ENCODE assay signal across 26 cellular contexts in the genomic region with DNA sequence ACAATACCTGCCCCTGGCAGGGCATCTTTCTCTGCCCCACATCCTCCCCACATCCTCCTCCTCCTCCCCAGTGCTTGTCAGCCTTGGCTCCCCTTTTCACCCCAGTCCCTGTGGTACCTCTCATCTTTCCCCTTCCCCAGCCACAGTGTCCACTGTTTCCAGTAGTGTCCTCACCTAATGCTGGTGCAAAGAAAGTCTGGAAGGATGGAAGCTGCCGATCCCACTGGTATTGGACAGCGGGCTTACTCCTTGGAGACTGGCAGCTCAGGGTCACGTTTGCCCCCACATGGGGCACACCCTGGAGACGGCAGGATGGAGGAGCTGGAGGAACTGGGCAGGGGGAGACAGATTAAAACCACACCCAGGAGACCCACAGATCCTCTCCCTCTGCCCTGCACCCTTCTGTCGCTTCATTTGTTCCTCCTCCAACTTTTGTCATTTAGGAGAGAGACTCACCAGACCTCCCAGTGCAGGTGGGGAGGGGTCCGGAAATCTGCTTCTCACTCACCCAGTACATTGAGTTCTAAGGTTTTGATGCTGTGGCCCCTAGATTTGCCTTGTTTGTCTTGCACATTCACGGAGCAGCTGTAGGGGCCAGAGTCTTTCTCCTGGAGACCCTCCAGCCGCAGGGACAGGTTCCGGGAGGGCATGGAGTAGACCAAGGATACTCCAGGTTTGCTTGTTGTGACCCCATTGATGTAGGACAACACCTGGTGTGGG. TPM values are rescaled to one million over a fixed set of nuclear protein-coding genes. Genes with fewer than 3 reads are reported as not detected.
"Had no signal": no experiment of that assay in that cellular context is flagged by ENCODE, and none has a peak within 500 bp of the region (broad histone marks: within the 10 kb centered on the region; RNA-seq: fewer than 3 reads in every experiment).

No MANE protein-coding gene starts in this region.

- H3K4me3 ChIP-seq: gastroesophageal sphincter, lung, SK-N-MC, skin epidermis had no signal

- H3K9me3 ChIP-seq: gastroesophageal sphincter had no signal

- H3K27ac Mint-ChIP-seq: activated B cell treated with CpG ODN at 0.5 μM for 24 hours; activated naive CD4-positive, alpha-beta T cell treated with anti-CD3 and anti-CD28 coated beads for 36 hours; natural killer cell treated with Interleukin-12 subunit alpha and Interleukin-12 subunit beta and Interleukin-15 and Interleukin-18, amount 100 ng/mL, for 72 hours; stimulated activated memory B cell treated with anti-CD40 and anti-IgM and Interleukin-4, amounts not matched to agents 10 μg/mL and 1 μg/mL and 100 μg/mL, for 72 hours; stimulated activated naive CD8-positive, alpha-beta T cell treated with anti-CD3 and anti-CD28 coated beads, Interleukin-15, amount 100 ng/mL, for 72 hours had no signal

- H3K4me3 Mint-ChIP-seq: activated B cell treated with CpG ODN at 0.5 μM for 24 hours; activated naive CD4-positive, alpha-beta T cell treated with anti-CD3 and anti-CD28 coated beads for 36 hours; natural killer cell treated with Interleukin-12 subunit alpha and Interleukin-12 subunit beta and Interleukin-15 and Interleukin-18, amount 100 ng/mL, for 72 hours; stimulated activated memory B cell treated with anti-CD40 and anti-IgM and Interleukin-4, amounts not matched to agents 10 μg/mL and 1 μg/mL and 100 μg/mL, for 72 hours; stimulated activated naive CD8-positive, alpha-beta T cell treated with anti-CD3 and anti-CD28 coated beads, Interleukin-15, amount 100 ng/mL, for 72 hours had no signal

- ATAC-seq: gastroesophageal sphincter; left lobe of liver; natural killer cell treated with Interleukin-12 subunit alpha and Interleukin-12 subunit beta and Interleukin-15 and Interleukin-18, amount 100 ng/mL, for 72 hours; sciatic nerve; stimulated activated memory B cell treated with anti-CD40 and anti-IgM and Interleukin-4, amounts not matched to agents 10 μg/mL and 1 μg/mL and 100 μg/mL, for 72 hours; stimulated activated naive CD8-positive, alpha-beta T cell treated with anti-CD3 and anti-CD28 coated beads, Interleukin-15, amount 100 ng/mL, for 72 hours had no signal

- DNase-seq: activated B cell treated with CpG ODN at 0.5 μM for 24 hours; activated CD4-positive, alpha-beta T cell treated with anti-CD3 and anti-CD28 coated beads, Interleukin-2, amount 50 U/mL, for 4 hours; activated effector memory CD4-positive, alpha-beta T cell treated with Interleukin-2 at 50 U/mL for 16 hours; activated naive CD4-positive, alpha-beta T cell treated with anti-CD3 and anti-CD28 coated beads for 36 hours; activated T-cell treated with anti-CD3 and anti-CD28 coated beads for 4 hours; amniotic stem cell; brain microvascular endothelial cell; central memory CD4-positive, alpha-beta T cell; effector CD8-positive, alpha-beta T cell; hippocampal formation; mesendoderm; stimulated activated CD4-positive, alpha-beta T cell treated with anti-CD3 and anti-CD28 coated beads, Interleukin-12 subunit alpha, Interleukin-12 subunit beta, amount 100 ng/mL, for 4 hours; stimulated activated CD4-positive, alpha-beta T cell treated with anti-CD3 and anti-CD28 coated beads, Interleukin-4, amount 100 ng/mL, for 1 hour; stimulated activated naive CD8-positive, alpha-beta T cell treated with anti-CD3 and anti-CD28 coated beads, Interleukin-15, amount 100 ng/mL, for 72 hours; substantia nigra; T-helper 2 cell had no signal

- H3K36me3 Mint-ChIP-seq: natural killer cell treated with Interleukin-12 subunit alpha and Interleukin-12 subunit beta and Interleukin-15 and Interleukin-18, amount 100 ng/mL, for 72 hours; stimulated activated memory B cell treated with anti-CD40 and anti-IgM and Interleukin-4, amounts not matched to agents 10 μg/mL and 1 μg/mL and 100 μg/mL, for 72 hours had no signal

- H3K27me3 ChIP-seq: brain microvascular endothelial cell had no signal

- H3K9me3 Mint-ChIP-seq: activated B cell treated with CpG ODN at 0.5 μM for 24 hours; activated naive CD4-positive, alpha-beta T cell treated with anti-CD3 and anti-CD28 coated beads for 36 hours; natural killer cell treated with Interleukin-12 subunit alpha and Interleukin-12 subunit beta and Interleukin-15 and Interleukin-18, amount 100 ng/mL, for 72 hours; stimulated activated memory B cell treated with anti-CD40 and anti-IgM and Interleukin-4, amounts not matched to agents 10 μg/mL and 1 μg/mL and 100 μg/mL, for 72 hours; stimulated activated naive CD8-positive, alpha-beta T cell treated with anti-CD3 and anti-CD28 coated beads, Interleukin-15, amount 100 ng/mL, for 72 hours had no signal

- H3K36me3 ChIP-seq: brain microvascular endothelial cell had no signal

- H3K27ac ChIP-seq: brain microvascular endothelial cell, gastroesophageal sphincter, SK-N-MC, skin epidermis had no signal

RNA-seq across cellular contexts. Expression of gene VSIG2, which starts 4.1 kb away (rescaled TPM):
- total RNA-seq: fibroblast of lung; natural killer cell treated with Interleukin-12 subunit alpha and Interleukin-12 subunit beta and Interleukin-15 and Interleukin-18, amount 100 ng/mL, for 72 hours had no signal
- polyA plus RNA-seq: fibroblast of lung had no signal

RNA-seq across cellular contexts. Expression of gene NRGN, which starts 16.5 kb away (rescaled TPM):
- total RNA-seq: kidney epithelial cell had no signal
